Comparison of ENCODE assay signal across 23 cellular contexts in genomic region chr10:133272301-133272963, GRCh38. TPM values are rescaled to one million over a fixed set of nuclear protein-coding genes. Genes with fewer than 3 reads are reported as not detected.
A peak's percentile ranks its signal among the peaks of the same experiment; 100 is the strongest.
DNase-seq lines count a peak whose midpoint lies in the region; ATAC-seq and TF ChIP-seq lines count a peak whose summit lies in the region.
"Had no signal": no experiment of that assay in that cellular context is flagged by ENCODE, and none has a peak within 500 bp of the region (broad histone marks: within the 10 kb centered on the region; RNA-seq: fewer than 3 reads in every experiment).

No MANE protein-coding gene starts in this region.

- no peaks in the 10 kb centered on the region for H3K9me3 Mint-ChIP-seq in T-helper 2 cell treated with Interferon-gamma antibody and Interleukin-4, amounts not matched to agents 5 μg/mL and 100 μg/mL, for 36 hours
- no peaks in the 10 kb centered on the region for H3K9me3 Mint-ChIP-seq in memory B cell
- H3K9me3 Mint-ChIP-seq: CD4-positive, CD25-positive, alpha-beta regulatory T cell; CD8-positive, alpha-beta T cell; H9; HFFc6 had no signal

- peaks cover 9% of the 10 kb centered on the region for H3K36me3 Mint-ChIP-seq in T-helper 2 cell treated with Interferon-gamma antibody and Interleukin-4, amounts not matched to agents 5 μg/mL and 100 μg/mL, for 36 hours (ENCODE audit: low read depth)
- peaks cover 6% of the 10 kb centered on the region for H3K36me3 Mint-ChIP-seq in memory B cell
- H3K36me3 Mint-ChIP-seq: CD4-positive, CD25-positive, alpha-beta regulatory T cell had no signal

- no peak overlapping the region for H3K27ac ChIP-seq in spleen
- H3K27ac ChIP-seq: 22Rv1, BLaER1, C4-2B, GM23248 had no signal

- H3K27ac Mint-ChIP-seq in T-helper 2 cell treated with Interferon-gamma antibody and Interleukin-4, amounts not matched to agents 5 μg/mL and 100 μg/mL, for 36 hours, result peak overlapping the region; percentile 45
- peak overlapping the region; percentile 31 for H3K27ac Mint-ChIP-seq in memory B cell
- H3K27ac Mint-ChIP-seq: B cell; CD4-positive, CD25-positive, alpha-beta regulatory T cell; CD8-positive, alpha-beta T cell; H9; HFFc6 had no signal

- no peaks in the 10 kb centered on the region for H3K9me3 ChIP-seq in spleen
- H3K9me3 ChIP-seq: BLaER1, Caco-2 had no signal

- DNase-seq in T-helper 2 cell treated with Interferon-gamma antibody and Interleukin-4, amounts not matched to agents 5 μg/mL and 100 μg/mL, for 36 hours (ENCODE audit: low spot score), result no peak
- DNase-seq in T-helper 2 cell, result no peak
- DNase-seq in memory B cell (ENCODE audit: low spot score in 2 of 2), result no peak
- DNase-seq in spleen, result peak; percentile 78
- no peak for DNase-seq in DMS114 treated with DMSO at 0.1 percent for 48 hours (lab: John Stamatoyannopoulos, UW; ENCODE audit: unreplicated experiment)
- DNase-seq in HT-29 (ENCODE audit: low spot score), result no peak
- DNase-seq: Caco-2; CD4-positive, CD25-positive, alpha-beta regulatory T cell; DMS79; EL; GDM1; GM23248; H9; HFFc6 had no signal

- peaks cover 0 to 30% (median 7%) of the 10 kb centered on the region in 7 donors for H3K27me3 ChIP-seq in spleen (replicated peaks in 1 of 7)

- H3K4me3 Mint-ChIP-seq in T-helper 2 cell treated with Interferon-gamma antibody and Interleukin-4, amounts not matched to agents 5 μg/mL and 100 μg/mL, for 36 hours, result no peak overlapping the region
- no peak overlapping the region for H3K4me3 Mint-ChIP-seq in memory B cell
- H3K4me3 Mint-ChIP-seq: B cell; CD4-positive, CD25-positive, alpha-beta regulatory T cell; CD8-positive, alpha-beta T cell; H9; HFFc6 had no signal

- H3K4me1 ChIP-seq in spleen, result peaks cover 5 to 48% (median 35%) of the 10 kb centered on the region in 6 donors

- intact Hi-C loops in spleen (cut with DNase I; ENCODE audit: low total_unique reads), result no loop called here

- H3K36me3 ChIP-seq in spleen, result peaks cover 0 to 67% (median 62%) of the 10 kb centered on the region in 6 donors

- peaks cover 2% of the 10 kb centered on the region for H3K4me1 Mint-ChIP-seq in T-helper 2 cell treated with Interferon-gamma antibody and Interleukin-4, amounts not matched to agents 5 μg/mL and 100 μg/mL, for 36 hours (ENCODE audit: low read depth)
- H3K4me1 Mint-ChIP-seq in memory B cell, result peaks cover under 1% of the 10 kb centered on the region

- H3K4me3 ChIP-seq in spleen, result no peak overlapping the region
- H3K4me3 ChIP-seq: BLaER1, GM12878, GM23248 had no signal

- TF ChIP-seq POLR2A in spleen (IDR thresholded peaks at IDR 0.05), result no peak

- no peak for TF ChIP-seq CTCF in spleen (IDR thresholded peaks at IDR 0.05 in 8 of 11, conservative IDR thresholded peaks at IDR 0.05 in 3 of 11)

- ATAC-seq in memory B cell (ENCODE audit: low read depth), result no peak
- ATAC-seq: CD8-positive, alpha-beta T cell; GM12878; HCT116 had no signal

- no peaks in the 10 kb centered on the region for H3K27me3 Mint-ChIP-seq in T-helper 2 cell treated with Interferon-gamma antibody and Interleukin-4, amounts not matched to agents 5 μg/mL and 100 μg/mL, for 36 hours (ENCODE audit: low read depth)
- H3K27me3 Mint-ChIP-seq in memory B cell, result no peaks in the 10 kb centered on the region
- H3K27me3 Mint-ChIP-seq: B cell; CD4-positive, CD25-positive, alpha-beta regulatory T cell had no signal

- 80 to 91% (median 88%) methylated on average over 24 to 29 of the region's 29 CpGs for WGBS in spleen, 5 donors

RNA-seq across cellular contexts. Expression of gene ADAM8, which starts 4.2 kb away (rescaled TPM):
- total RNA-seq in spleen, result 100 to 1,000 TPM in 3 of 7 donors, 10 to 100 TPM in 4; 43.3 to 177 (median 99.1) TPM
- 10 to 100 TPM; 10.1 to 27.2 (median 20.4) TPM for polyA plus RNA-seq in spleen
- total RNA-seq in HT-29 (2014; rRNA removed; shearing (Covaris generic)), result 73.5 and 78.5 TPM in 2 replicates
- polyA plus RNA-seq: GM23248 had no signal

RNA-seq across cellular contexts. Expression of gene VENTX, which starts 34.8 kb away (rescaled TPM):
- 10 to 100 TPM in 1 of 7 donors, 1 to 10 TPM in 6; 1.7 to 10.4 (median 3.4) TPM for total RNA-seq in spleen
- 1 to 10 TPM in 2 of 3 donors, under 1 TPM in 1; 0.76 to 6.3 (median 2.9) TPM for polyA plus RNA-seq in spleen
- total RNA-seq in HT-29 (2014; rRNA removed; shearing (Covaris generic)), result not detected in 2 replicates
- total RNA-seq: B cell; Caco-2; CD4-positive, CD25-positive, alpha-beta regulatory T cell; CD8-positive, alpha-beta T cell; GM12878; GM23248; H4; HFFc6 had no signal
- polyA plus RNA-seq: AG04450; CD4-positive, CD25-positive, alpha-beta regulatory T cell; GM23248 had no signal

RNA-seq across cellular contexts. Expression of gene TUBGCP2, which starts 36.2 kb away (rescaled TPM):
- 10 to 100 TPM; 40.2 to 61.2 (median 51.9) TPM for total RNA-seq in spleen
- 100 to 1,000 TPM in 2 of 3 donors, 10 to 100 TPM in 1; 85.2 to 201 (median 132) TPM for polyA plus RNA-seq in spleen
- 87.7 and 88.4 TPM in 2 replicates for total RNA-seq in HT-29 (2014; rRNA removed; shearing (Covaris generic))

RNA-seq across cellular contexts. Expression of gene ZNF511, which starts 36.3 kb away (rescaled TPM):
- 10 to 100 TPM; 26.3 to 33.1 (median 29.2) TPM for total RNA-seq in spleen
- 10 to 100 TPM; 43.3 to 50.6 (median 44.7) TPM for polyA plus RNA-seq in spleen
- total RNA-seq in HT-29 (2014; rRNA removed; shearing (Covaris generic)), result 80.3 and 102 TPM in 2 replicates

RNA-seq across cellular contexts. Expression of gene UTF1, which starts 42.4 kb away (rescaled TPM):
- total RNA-seq in spleen, result under 1 TPM in 3 of 7 donors, not detected in 4; 0.41 to 0.54 (median 0.43) TPM
- under 1 TPM; 0.10 to 0.23 (median 0.13) TPM for polyA plus RNA-seq in spleen
- total RNA-seq in HT-29 (2014; rRNA removed; shearing (Covaris generic)), result not detected in 2 replicates
- total RNA-seq: Caco-2; CD4-positive, CD25-positive, alpha-beta regulatory T cell; CD8-positive, alpha-beta T cell; GM12878; GM23248; H4; HFFc6 had no signal
- polyA plus RNA-seq: AG04450; CD4-positive, CD25-positive, alpha-beta regulatory T cell; GM12878; GM23248 had no signal
